Comparison of ENCODE assay signal across 15 cellular contexts in the genomic region with DNA sequence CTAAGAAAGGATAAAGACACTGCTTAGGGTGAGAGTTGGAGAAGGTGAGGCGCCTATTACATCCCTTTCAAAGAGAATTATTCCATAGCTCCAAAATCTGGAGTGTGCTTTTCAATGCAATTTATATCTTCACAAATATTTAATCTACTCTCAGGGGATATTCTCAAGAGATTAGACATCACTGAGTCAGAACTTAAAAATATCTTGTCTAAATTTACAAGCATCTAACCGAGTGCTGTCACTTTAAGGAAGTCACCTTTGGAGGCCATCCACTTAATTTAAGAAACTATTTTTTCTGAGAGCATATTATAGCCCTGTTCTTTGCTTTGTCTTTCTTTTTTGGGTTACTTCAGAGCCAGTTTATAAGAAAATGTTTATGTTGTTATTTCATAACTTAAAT.
"Had no signal": no experiment of that assay in that cellular context is flagged by ENCODE, and none has a peak within 500 bp of the region (broad histone marks: within the 10 kb centered on the region; RNA-seq: fewer than 3 reads in every experiment).

No MANE protein-coding gene starts in this region.

- H3K9me3 Mint-ChIP-seq: stimulated activated effector memory CD8-positive, alpha-beta T cell treated with anti-CD3 and anti-CD28 coated beads, Interleukin-12 subunit alpha, Interleukin-12 subunit beta, amount 100 ng/mL, for 72 hours had no signal

- H3K9ac ChIP-seq: neural progenitor cell had no signal

- DNase-seq: activated CD4-positive, alpha-beta T cell treated with anti-CD3 and anti-CD28 coated beads for 1 hour; activated CD4-positive, alpha-beta T cell treated with anti-CD3 and anti-CD28 coated beads, Interleukin-2, amount 50 U/mL, for 4 hours; activated naive CD4-positive, alpha-beta T cell treated with Interleukin-2 at 50 U/mL for 16 hours; activated T-cell treated with anti-CD3 and anti-CD28 coated beads for 4 hours; aorta; dermis blood vessel endothelial cell; effector memory CD8-positive, alpha-beta T cell; naive B cell; T1000 had no signal

- H3K4me3 ChIP-seq: hepatocyte, neural progenitor cell had no signal

- H3K4me2 ChIP-seq: hepatocyte, neural progenitor cell had no signal

- H3K27me3 Mint-ChIP-seq: naive B cell had no signal

- H3K4me1 Mint-ChIP-seq: neural progenitor cell; stimulated activated effector memory CD8-positive, alpha-beta T cell treated with anti-CD3 and anti-CD28 coated beads, Interleukin-12 subunit alpha, Interleukin-12 subunit beta, amount 100 ng/mL, for 72 hours had no signal

- H3K27ac Mint-ChIP-seq: naive B cell; neural progenitor cell; stimulated activated effector memory CD8-positive, alpha-beta T cell treated with anti-CD3 and anti-CD28 coated beads, Interleukin-12 subunit alpha, Interleukin-12 subunit beta, amount 100 ng/mL, for 72 hours had no signal

- H3K27ac ChIP-seq: hepatocyte, neural progenitor cell, VCaP had no signal

- H2AFZ ChIP-seq: hepatocyte, neural progenitor cell had no signal

- ATAC-seq: effector memory CD8-positive, alpha-beta T cell; left lobe of liver; sciatic nerve; stimulated activated effector memory CD8-positive, alpha-beta T cell treated with anti-CD3 and anti-CD28 coated beads, Interleukin-12 subunit alpha, Interleukin-12 subunit beta, amount 100 ng/mL, for 72 hours had no signal

- H3K36me3 ChIP-seq: neural progenitor cell had no signal

- H3K36me3 Mint-ChIP-seq: neural progenitor cell; stimulated activated effector memory CD8-positive, alpha-beta T cell treated with anti-CD3 and anti-CD28 coated beads, Interleukin-12 subunit alpha, Interleukin-12 subunit beta, amount 100 ng/mL, for 72 hours had no signal

- H3K4me1 ChIP-seq: neural progenitor cell had no signal

- H3K79me2 ChIP-seq: hepatocyte had no signal

- H3K27me3 ChIP-seq: hepatocyte, neural progenitor cell had no signal

- H3K4me3 Mint-ChIP-seq: effector memory CD8-positive, alpha-beta T cell; naive B cell; neural progenitor cell; stimulated activated effector memory CD8-positive, alpha-beta T cell treated with anti-CD3 and anti-CD28 coated beads, Interleukin-12 subunit alpha, Interleukin-12 subunit beta, amount 100 ng/mL, for 72 hours had no signal
